In genomic region chr2:58240938-58241755, GRCh38 we compare ENCODE assay signal across 9 cellular contexts. TPM values are rescaled to one million over a fixed set of nuclear protein-coding genes. Genes with fewer than 3 reads are reported as not detected.
A peak's percentile ranks its signal among the peaks of the same experiment; 100 is the strongest.
DNase-seq lines count a peak whose midpoint lies in the region; ATAC-seq, FAIRE-seq and TF ChIP-seq lines count a peak whose summit lies in the region.
"Had no signal": no experiment of that assay in that cellular context is flagged by ENCODE, and none has a peak within 500 bp of the region (broad histone marks: within the 10 kb centered on the region; RNA-seq: fewer than 3 reads in every experiment).

Gene FANCL, minus strand, starts transcription at chr2:58241325. Its CDS starts 12 bp downstream, at chr2:58241313.

- no peaks in the 10 kb centered on the region for H3K9me1 ChIP-seq in keratinocyte (ENCODE audit: control insufficient read depth, extremely low read depth, insufficient read depth, low read length)

- H3K4me3 ChIP-seq in keratinocyte (ENCODE audit: control insufficient read depth in 2 of 3, extremely low read depth in 1 of 3, insufficient read depth in 2 of 3, low read depth in 1 of 3, low read length in 3 of 3), result peak within 1 kb of the TSS; percentile 81 to 96 (median 94)

- dilution Hi-C loops in keratinocyte (cut with MboI; ENCODE audit: extremely low pct_ligation_motif_present, low sequenced_read_pairs), result no loop called here

- H3K27ac ChIP-seq in keratinocyte (ENCODE audit: control insufficient read depth, insufficient read depth, low read length), result peak within 1 kb of the TSS; percentile 69

- ATAC-seq in GM19043 (IDR thresholded peaks at IDR 0.05; ENCODE audit: low read depth, unreplicated experiment), result peak; percentile 72
- ATAC-seq in HG03354 (IDR thresholded peaks at IDR 0.05; ENCODE audit: poor library complexity, severe bottlenecking, unreplicated experiment), result peak; percentile 86
- ATAC-seq in activated CD4-positive, CD25-positive, alpha-beta regulatory T cell treated with anti-CD3 and anti-CD28 coated beads, Interleukin-2, amount 50 U/mL, for 24 hours, result peak; percentile 78 to 83

- H3K4me1 ChIP-seq in keratinocyte (ENCODE audit: control insufficient read depth, extremely low read depth, insufficient read depth, low read length), result peaks cover 8% of the 10 kb centered on the region

- H3K27me3 ChIP-seq in keratinocyte (ENCODE audit: control insufficient read depth, extremely low read depth, insufficient read depth, low read length), result no peaks in the 10 kb centered on the region

- H3K9ac ChIP-seq in keratinocyte (ENCODE audit: control insufficient read depth, extremely low read depth, insufficient read depth, low read length), result peak within 1 kb of the TSS; percentile 84

- H3K79me2 ChIP-seq in keratinocyte (ENCODE audit: control insufficient read depth, insufficient read depth, low read length), result peaks cover 40% of the 10 kb centered on the region

- H4K20me1 ChIP-seq in keratinocyte (ENCODE audit: control insufficient read depth, extremely low read depth, insufficient read depth, low read length), result no peaks in the 10 kb centered on the region

- no peak for TF ChIP-seq CTCF in keratinocyte (optimal IDR thresholded peaks at IDR 0.05 in 1 of 3, IDR thresholded peaks at IDR 0.05 in 1 of 3, conservative IDR thresholded peaks at IDR 0.05 in 1 of 3; ENCODE audit: extremely low read depth in 1 of 3, insufficient read depth in 2 of 3, low read length in 3 of 3)

- H3K4me2 ChIP-seq in keratinocyte (ENCODE audit: control insufficient read depth, extremely low read depth, insufficient read depth, low read depth, low read length), result peak within 1 kb of the TSS; percentile 93

- peak; percentile 69 to 72 for DNase-seq in AML-193 (lab: John Stamatoyannopoulos, UW)
- peak; percentile 75 to 97 for DNase-seq in NCI-H446 (lab: John Stamatoyannopoulos, UW)
- peak; percentile 80 for DNase-seq in cerebellum (ENCODE audit: low spot score)
- DNase-seq in keratinocyte (ENCODE audit: low read depth, low spot score), result peak; percentile 5
- peak; percentile 65 to 81 (median 71) for DNase-seq in stimulated activated CD4-positive, alpha-beta T cell treated with anti-CD3 and anti-CD28 coated beads, Interleukin-12 subunit alpha, Interleukin-12 subunit beta, amount 100 ng/mL, for 48 hours (ENCODE audit: low read depth in 2 of 3, low spot score in 1 of 3)

- peak within 1 kb of the TSS; percentile 100 for H2AFZ ChIP-seq in keratinocyte (ENCODE audit: control insufficient read depth, low read length)

- no peaks in the 10 kb centered on the region for H3K36me3 ChIP-seq in keratinocyte (ENCODE audit: control insufficient read depth in 2 of 2, extremely low read depth in 1 of 2, insufficient read depth in 2 of 2, low read length in 2 of 2)

- no peaks in the 10 kb centered on the region for H3K9me3 ChIP-seq in keratinocyte (ENCODE audit: control insufficient read depth, low read depth, low read length)

- peak; percentile 58 for FAIRE-seq in keratinocyte (lab: Jason Lieb, UNC)
- FAIRE-seq: endometrium had no signal

RNA-seq across cellular contexts. Expression of gene FANCL, which starts in this region (rescaled TPM):
- 54.6 TPM for total RNA-seq in cerebellum
- polyA plus RNA-seq in keratinocyte, result 5.7 to 15.1 TPM (median 6.6 TPM) in 3 replicates
- polyA plus RNA-seq in keratinocyte (2011; ENCODE audit: low read depth), result 2.3 TPM
- 3.6 and 8.2 TPM in 2 replicates for polyA plus RNA-seq in keratinocyte (2011; cell fraction: cytosol; rRNA removed)
- polyA plus RNA-seq in keratinocyte (2011; cell fraction: nucleus; rRNA removed), result 9.9 and 16.2 TPM in 2 replicates
- 4.5 and 6.1 TPM in 2 replicates for polyA plus RNA-seq in keratinocyte (2012; ENCODE audit: low replicate concordance)
- 2.1 to 12.2 TPM (median 4.5 TPM) in 3 replicates for polyA minus RNA-seq in keratinocyte
- polyA minus RNA-seq in keratinocyte (2011; cell fraction: cytosol; rRNA and poly(A)+ RNA removed), result 6.1 TPM
- 5.5 and 9.2 TPM in 2 replicates for polyA minus RNA-seq in keratinocyte (2011; cell fraction: nucleus; rRNA and poly(A)+ RNA removed)

Comparison
In these comparisons a context has a peak if more than half of its experiments do, and no peak if none do; other contexts are left out.
1. Peak in every context shown above with its lines: DNase-seq, ATAC-seq, H3K4me3 ChIP-seq and H3K27ac ChIP-seq.
2. DNase-seq: peak in every context shown above with its lines; median percentile 86 in NCI-H446; 80 in cerebellum; 71 in stimulated activated CD4-positive, alpha-beta T cell treated with anti-CD3 and anti-CD28 coated beads, Interleukin-12 subunit alpha, Interleukin-12 subunit beta, amount 100 ng/mL, for 48 hours; 70 in AML-193; 5 in keratinocyte.